ENCODE assay signal across 16 cellular contexts in genomic region chr17:79655672-79656290, GRCh38. TPM values are rescaled to one million over a fixed set of nuclear protein-coding genes. Genes with fewer than 3 reads are reported as not detected.
DNase-seq lines count a peak whose midpoint lies in the region; ATAC-seq and TF ChIP-seq lines count a peak whose summit lies in the region.
"Had no signal": no experiment of that assay in that cellular context is flagged by ENCODE, and none has a peak within 500 bp of the region (broad histone marks: within the 10 kb centered on the region; RNA-seq: fewer than 3 reads in every experiment).

No MANE protein-coding gene starts in this region.

- H3K27me3 ChIP-seq in breast epithelium (peaks cover 0 to 14% of the 10 kb centered on the region in 2 donors), mammary epithelial cell (ENCODE audit: insufficient read depth, low read length) (no peaks in the 10 kb centered on the region), esophagus muscularis mucosa (peaks cover 0 to 31% (median 0%) of the 10 kb centered on the region in 4 donors)

- H3K79me2 ChIP-seq in mammary epithelial cell (ENCODE audit: insufficient read depth, low read length), result no peaks in the 10 kb centered on the region

- dilution Hi-C loops in mammary epithelial cell (cut with HindIII; ENCODE audit: low sequenced_read_pairs), result no loop called here

- H3K4me3 ChIP-seq in breast epithelium (no peak overlapping the region), mammary epithelial cell (replicated peaks in 1 of 3; ENCODE audit: insufficient read depth in 1 of 3, low read depth in 2 of 3, low read length in 3 of 3) (no peak overlapping the region), esophagus muscularis mucosa (no peak overlapping the region)
- H3K4me3 ChIP-seq: BLaER1 treated with 17β-estradiol and CSF1 and Interleukin-3, amounts not matched to agents 10 nM and 100 nM; PC-9 had no signal

- H3K9ac ChIP-seq in mammary epithelial cell (ENCODE audit: insufficient read depth, low read length), result no peak overlapping the region
- H3K9ac ChIP-seq: BLaER1 treated with 17β-estradiol and CSF1 and Interleukin-3, amounts not matched to agents 10 nM and 100 nM had no signal

- in situ Hi-C loops in mammary epithelial cell (cut with MboI; ENCODE audit: low sequenced_read_pairs in 2 of 2), result no loop called here

- ATAC-seq in GM19035 (IDR thresholded peaks at IDR 0.05; ENCODE audit: unreplicated experiment), result no peak

- H3K4me3 Mint-ChIP-seq in progenitor cell of endocrine pancreas (ENCODE audit: low read depth), result no peak overlapping the region

- no peak for TF ChIP-seq EP300 in esophagus muscularis mucosa (IDR thresholded peaks at IDR 0.05)

- TF ChIP-seq CTCF in breast epithelium (IDR thresholded peaks at IDR 0.05) (no peak), mammary epithelial cell (conservative IDR thresholded peaks at IDR 0.05 in 1 of 2, IDR thresholded peaks at IDR 0.05 in 1 of 2; ENCODE audit: extremely low read depth in 1 of 2, insufficient read depth in 1 of 2, low read depth in 1 of 2, low read length in 2 of 2) (no peak), esophagus muscularis mucosa (IDR thresholded peaks at IDR 0.05) (no peak), progenitor cell of endocrine pancreas (IDR thresholded peaks at IDR 0.05; ENCODE audit: unreplicated experiment) (no peak)

- H3K4me2 ChIP-seq in mammary epithelial cell (ENCODE audit: insufficient read depth, low read depth, low read length), result no peak overlapping the region
- H3K4me2 ChIP-seq: BLaER1 treated with 17β-estradiol and CSF1 and Interleukin-3, amounts not matched to agents 10 nM and 100 nM; PC-9 had no signal

- DNase-seq in breast epithelium (ENCODE audit: low spot score in 2 of 2) (peak; percentile 2 to 48), mammary epithelial cell (no peak), esophagus muscularis mucosa (ENCODE audit: extremely low spot score) (peak; percentile 89), progenitor cell of endocrine pancreas (ENCODE audit: low spot score, unreplicated experiment) (peak; percentile 4), ureter (ENCODE audit: low spot score) (peak; percentile 32), GF-D8 (lab: John Stamatoyannopoulos, UW) (no peak)
- no peak for DNase-seq in stimulated activated CD4-positive, alpha-beta T cell treated with anti-CD3 and anti-CD28 coated beads, Interleukin-4, amount 100 ng/mL, for 4 hours
- DNase-seq: DND-41, KBM-7, NCI-H146, NCI-H2081 treated with DMSO at 0.1 percent for 48 hours, NCI-H510A treated with DMSO at 0.1 percent for 48 hours, NCI-H82, PC-9 had no signal

- H3K4me1 ChIP-seq in breast epithelium (no peaks in the 10 kb centered on the region), mammary epithelial cell (ENCODE audit: insufficient read depth, low read length) (no peaks in the 10 kb centered on the region), esophagus muscularis mucosa (peaks cover 0 to 24% (median 14%) of the 10 kb centered on the region in 4 donors)

- H3K9me3 Mint-ChIP-seq in progenitor cell of endocrine pancreas (ENCODE audit: low read depth), result no peaks in the 10 kb centered on the region

- no peaks in the 10 kb centered on the region for H3K36me3 ChIP-seq in breast epithelium
- no peaks in the 10 kb centered on the region for H3K36me3 ChIP-seq in mammary epithelial cell (ENCODE audit: insufficient read depth, low read length)
- H3K36me3 ChIP-seq in esophagus muscularis mucosa, result no peaks in the 10 kb centered on the region
- H3K36me3 ChIP-seq: BLaER1 treated with 17β-estradiol and CSF1 and Interleukin-3, amounts not matched to agents 10 nM and 100 nM had no signal

- no peaks in the 10 kb centered on the region for H3K36me3 Mint-ChIP-seq in progenitor cell of endocrine pancreas (ENCODE audit: insufficient read depth)

- H3K27ac Mint-ChIP-seq in progenitor cell of endocrine pancreas, result no peak overlapping the region

- CTCF ChIA-PET in mammary epithelial cell (lab: Charles Lee; ENCODE audit: low non-redundant PET), result no interaction called here

- H3K27me3 Mint-ChIP-seq in progenitor cell of endocrine pancreas, result peaks cover 33% of the 10 kb centered on the region

- TF ChIP-seq POLR2A in breast epithelium (IDR thresholded peaks at IDR 0.05), result no peak
- no peak for TF ChIP-seq POLR2A in esophagus muscularis mucosa (IDR thresholded peaks at IDR 0.05; ENCODE audit: low read depth)

- no peaks in the 10 kb centered on the region for H4K20me1 ChIP-seq in mammary epithelial cell (ENCODE audit: insufficient read depth, low read length)
- H4K20me1 ChIP-seq: BLaER1 treated with 17β-estradiol and CSF1 and Interleukin-3, amounts not matched to agents 10 nM and 100 nM had no signal

- intact Hi-C loops in breast epithelium (cut with DNase I; ENCODE audit: low total_unique reads), result no loop called here
- intact Hi-C loops in mammary epithelial cell (cut with micrococcal nuclease), result no loop called here
- intact Hi-C loops in esophagus muscularis mucosa (cut with DNase I), result no loop called here

- no peak overlapping the region for H2AFZ ChIP-seq in mammary epithelial cell (ENCODE audit: low read depth, low read length)
- H2AFZ ChIP-seq: PC-9 had no signal

- WGBS in mammary epithelial cell (ENCODE audit: low coverage, missing lambda C conversion rate), result 60% methylated on average over 8 of the region's 8 CpGs
- 89% methylated on average over 8 of the region's 8 CpGs for WGBS in esophagus muscularis mucosa

- H3K27ac ChIP-seq in breast epithelium (no peak overlapping the region), mammary epithelial cell (ENCODE audit: insufficient read depth, low read depth, low read length) (no peak overlapping the region), esophagus muscularis mucosa (replicated peaks in 1 of 4) (peak overlapping the region in 2 of 4 donors; percentile 8 to 67)
- H3K27ac ChIP-seq: BLaER1 treated with 17β-estradiol and CSF1 and Interleukin-3, amounts not matched to agents 10 nM and 100 nM; PC-9 had no signal

- no peaks in the 10 kb centered on the region for H3K9me3 ChIP-seq in breast epithelium
- H3K9me3 ChIP-seq in mammary epithelial cell (replicated peaks; ENCODE audit: insufficient read depth, low read length), result no peaks in the 10 kb centered on the region
- H3K9me3 ChIP-seq in esophagus muscularis mucosa, result no peaks in the 10 kb centered on the region

- BruUV-seq in mammary epithelial cell (replicated peaks; lab: Mats Ljungman, UMichigan), result no TSS peak

- H3K4me1 Mint-ChIP-seq in progenitor cell of endocrine pancreas (ENCODE audit: low read depth), result peaks cover 7% of the 10 kb centered on the region

RNA-seq across cellular contexts. Expression of gene RBFOX3, which starts 44.9 kb away (rescaled TPM):
- total RNA-seq in breast epithelium (not detected), mammary epithelial cell (not detected), esophagus muscularis mucosa (10 to 100 TPM in 3 of 4 donors, 1 to 10 TPM in 1; 3.4 to 43.8 (median 17.2) TPM), progenitor cell of endocrine pancreas (0.62 and 1.0 TPM in 2 replicates), ureter (2.4 TPM)
- polyA plus RNA-seq in mammary epithelial cell, result not detected
- polyA minus RNA-seq in mammary epithelial cell, result not detected
- total RNA-seq: PC-9 had no signal

Comparison
In these comparisons a context has a peak if more than half of its experiments do, and no peak if none do; other contexts are left out.
1. DNase-seq: peak in breast epithelium (2 of 2), esophagus muscularis mucosa (single experiment), progenitor cell of endocrine pancreas (single experiment) and ureter (single experiment); none in mammary epithelial cell (single experiment), stimulated activated CD4-positive, alpha-beta T cell treated with anti-CD3 and anti-CD28 coated beads, Interleukin-4, amount 100 ng/mL, for 4 hours (0 of 2) and GF-D8 (single experiment).